In the genomic region with DNA sequence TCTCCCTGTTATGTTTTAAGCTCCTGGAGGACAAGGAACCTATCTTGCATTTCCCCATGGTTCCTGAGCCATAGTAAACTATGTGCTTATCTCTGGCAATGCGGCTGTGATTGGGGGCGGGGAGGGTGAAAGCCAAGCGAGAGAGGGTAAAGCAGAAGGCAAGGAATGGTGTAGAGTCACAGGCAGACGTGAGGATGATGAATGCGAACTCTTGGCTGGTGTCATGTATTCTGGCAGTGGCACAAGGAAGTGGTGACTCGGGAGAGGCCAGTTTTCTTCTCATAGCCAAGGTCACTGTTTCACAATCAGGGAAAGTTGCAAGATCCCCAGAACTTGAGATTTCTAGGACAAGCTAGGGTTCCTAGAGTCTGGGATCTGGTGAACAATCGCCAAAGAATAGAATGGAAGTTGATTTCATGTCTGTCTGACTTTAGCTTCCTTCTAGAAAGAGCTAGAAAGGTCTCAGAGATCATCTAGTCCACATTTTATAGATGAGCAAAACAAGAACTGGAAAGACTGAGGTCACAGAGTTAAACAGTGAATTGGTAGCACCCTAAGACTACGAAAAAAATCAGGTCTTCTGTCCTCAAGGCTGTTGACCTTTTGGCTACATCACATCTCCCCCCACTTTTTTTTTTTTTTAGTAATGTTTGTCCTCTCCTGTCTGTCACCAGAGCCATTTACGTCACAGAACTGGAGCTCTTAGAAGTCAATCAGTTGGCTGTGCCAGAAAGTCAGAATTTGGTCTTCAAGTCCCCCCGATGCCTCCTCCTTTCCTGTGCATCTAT, we compare ENCODE assay signal across 12 cellular contexts.
DNase-seq lines count a peak whose midpoint lies in the region; ATAC-seq and TF ChIP-seq lines count a peak whose summit lies in the region.
"Had no signal": no experiment of that assay in that cellular context is flagged by ENCODE, and none has a peak within 500 bp of the region (broad histone marks: within the 10 kb centered on the region; RNA-seq: fewer than 3 reads in every experiment).

No MANE protein-coding gene starts in this region.

- intact Hi-C loops in Right ventricle myocardium inferior (cut with DNase I) (no loop called here), cardiac septum (cut with DNase I) (no loop called here)

- H3K27ac ChIP-seq in coronary artery, result no peak overlapping the region
- H3K27ac ChIP-seq: breast epithelium, uterus had no signal

- ATAC-seq in Right ventricle myocardium inferior (peak; percentile 78), HG03097 (IDR thresholded peaks at IDR 0.05; ENCODE audit: low FRiP score, unreplicated experiment) (no peak)

- DNase-seq in Right ventricle myocardium inferior (ENCODE audit: missing footprints) (no peak), cardiac septum (ENCODE audit: low spot score) (no peak), fibroblast of villous mesenchyme (ENCODE audit: low read depth) (peak; percentile 10), medulla oblongata (ENCODE audit: extremely low spot score) (peak; percentile 14), ureter (ENCODE audit: low spot score) (peak; percentile 54), SIG-M5 treated with dmso at 0.1 percent for 504 hours (lab: John Stamatoyannopoulos, UW; ENCODE audit: unreplicated experiment) (no peak), coronary artery (ENCODE audit: low spot score) (no peak)
- DNase-seq: activated CD4-positive, alpha-beta T cell treated with anti-CD3 and anti-CD28 coated beads, Interleukin-2, amount 10 ng/mL, durations not matched to agents 7 days and 5 days; T-helper 1 cell; uterus had no signal

- H3K4me3 ChIP-seq in fibroblast of villous mesenchyme (ENCODE audit: low read depth, low read length) (no peak overlapping the region), coronary artery (no peak overlapping the region)
- H3K4me3 ChIP-seq: breast epithelium, uterus had no signal

- TF ChIP-seq CTCF in fibroblast of villous mesenchyme (IDR thresholded peaks at IDR 0.05; ENCODE audit: insufficient read depth, low read depth, low read length), result no peak
- TF ChIP-seq CTCF in coronary artery (IDR thresholded peaks at IDR 0.05), result no peak

Comparison
In these comparisons a context has a peak if more than half of its experiments do, and no peak if none do; other contexts are left out.
1. DNase-seq: peak in fibroblast of villous mesenchyme (single experiment), medulla oblongata (single experiment) and ureter (single experiment); none in Right ventricle myocardium inferior (single experiment), cardiac septum (single experiment), SIG-M5 treated with dmso at 0.1 percent for 504 hours (single experiment) and coronary artery (single experiment).